ENCODE assay signal across 12 cellular contexts in genomic region chr2:206225435-206226232, GRCh38. TPM values are rescaled to one million over a fixed set of nuclear protein-coding genes. Genes with fewer than 3 reads are reported as not detected.
A peak's percentile ranks its signal among the peaks of the same experiment; 100 is the strongest.
DNase-seq lines count a peak whose midpoint lies in the region; ATAC-seq and TF ChIP-seq lines count a peak whose summit lies in the region.
"Had no signal": no experiment of that assay in that cellular context is flagged by ENCODE, and none has a peak within 500 bp of the region (broad histone marks: within the 10 kb centered on the region; RNA-seq: fewer than 3 reads in every experiment).

No MANE protein-coding gene starts in this region.

- no peaks in the 10 kb centered on the region for H3K36me3 ChIP-seq in GM06990 (ENCODE audit: control insufficient read depth, insufficient read depth, low read length)
- no peaks in the 10 kb centered on the region; the same call in none of the 2 replicates for H3K36me3 ChIP-seq in GM23338 (ENCODE audit: insufficient read depth)
- H3K36me3 ChIP-seq in esophagus squamous epithelium = no peaks in the 10 kb centered on the region
- H3K36me3 ChIP-seq: SJSA1 had no signal

- H3K9me3 ChIP-seq in esophagus squamous epithelium = peaks cover 0 to 6% (median 0%) of the 10 kb centered on the region in 3 donors
- H3K9me3 ChIP-seq: SJSA1 had no signal

- H2AFZ ChIP-seq in GM23338 = peak overlapping the region; percentile 50

- WGBS in esophagus squamous epithelium, 2 donors = 77 to 83% methylated on average over 5 of the region's 5 CpGs

- peaks cover under 1% of the 10 kb centered on the region for H3K27me3 Mint-ChIP-seq in GM23338 (ENCODE audit: insufficient read depth, low read depth, poor library complexity)

- H3K4me1 ChIP-seq in GM23338 (ENCODE audit: insufficient read depth) = peaks cover 13% of the 10 kb centered on the region; the same call in 1 of the 2 replicates
- peaks cover 0 to 25% (median 6%) of the 10 kb centered on the region in 3 donors for H3K4me1 ChIP-seq in esophagus squamous epithelium
- H3K4me1 ChIP-seq: SJSA1 had no signal

- ATAC-seq in GM18909 (IDR thresholded peaks at IDR 0.05; ENCODE audit: poor library complexity, unreplicated experiment) (peak; percentile 91), GM23338 (no peak), HG03280 (IDR thresholded peaks at IDR 0.05; ENCODE audit: unreplicated experiment) (peak; percentile 89), omental fat pad (ENCODE audit: low FRiP score) (no peak)

- H3K4me2 ChIP-seq in GM23338 = no peak overlapping the region

- H4K20me1 ChIP-seq in GM23338 (replicated peaks; ENCODE audit: insufficient read depth) = no peaks in the 10 kb centered on the region

- no peaks in the 10 kb centered on the region for H3K79me2 ChIP-seq in GM23338 (replicated peaks; ENCODE audit: insufficient read depth)

- no peaks in the 10 kb centered on the region for H3F3A ChIP-seq in GM23338 (replicated peaks; ENCODE audit: low read depth)

- no peak overlapping the region for H3K27ac ChIP-seq in GM23338 (ENCODE audit: low read depth)
- no peak overlapping the region for H3K27ac ChIP-seq in esophagus squamous epithelium
- H3K27ac ChIP-seq: epithelial cell of prostate, SJSA1 had no signal

- H3K27me3 ChIP-seq in GM06990 (replicated peaks; ENCODE audit: control insufficient read depth, insufficient read depth, low read length) (no peaks in the 10 kb centered on the region), GM23338 (ENCODE audit: insufficient read depth) (no peaks in the 10 kb centered on the region), esophagus squamous epithelium (no peaks in the 10 kb centered on the region)
- H3K27me3 ChIP-seq: SJSA1 had no signal

- H3K36me3 Mint-ChIP-seq in GM23338 (ENCODE audit: low read depth) = no peaks in the 10 kb centered on the region; the same call in 2 of the 3 replicates

- H3K4me1 Mint-ChIP-seq in GM23338 = peaks cover 15% of the 10 kb centered on the region

- H3K27ac Mint-ChIP-seq in GM23338 = no peak overlapping the region

- peaks cover 6% of the 10 kb centered on the region; the same call in 2 of the 3 replicates for H3K9me3 Mint-ChIP-seq in GM23338

- no peak overlapping the region for H3K4me3 Mint-ChIP-seq in GM23338

- DNase-seq in GM06990 (ENCODE audit: extremely low read depth, insufficient read length) (peak; percentile 23), GM23338 (ENCODE audit: low spot score) (no peak), omental fat pad (ENCODE audit: low spot score) (no peak), NOMO-1 (lab: John Stamatoyannopoulos, UW; ENCODE audit: unreplicated experiment in 2 of 2) (no peak), esophagus squamous epithelium (lab: John Stamatoyannopoulos, UW) (no peak), NCI-H2081 (lab: John Stamatoyannopoulos, UW) (no peak)
- DNase-seq: GDM1, NCI-H2171 had no signal

- intact Hi-C loops in esophagus squamous epithelium (cut with DNase I) = no loop called here

- TF ChIP-seq CTCF in GM06990 (IDR thresholded peaks at IDR 0.05; ENCODE audit: insufficient read depth, low read length, poor library complexity, severe bottlenecking) (no peak), GM23338 (conservative IDR thresholded peaks at IDR 0.05; ENCODE audit: low read depth in 2 of 2) (no peak), omental fat pad (IDR thresholded peaks at IDR 0.05) (no peak), esophagus squamous epithelium (IDR thresholded peaks at IDR 0.05) (no peak)

- no peak overlapping the region for H3K4me3 ChIP-seq in GM06990 (replicated peaks; ENCODE audit: low read depth, low read length)
- H3K4me3 ChIP-seq in GM23338 = no peak overlapping the region
- H3K4me3 ChIP-seq in esophagus squamous epithelium = no peak overlapping the region
- H3K4me3 ChIP-seq: SJSA1 had no signal

- no peak for TF ChIP-seq POLR2A in esophagus squamous epithelium (IDR thresholded peaks at IDR 0.05)

- no peaks in the 10 kb centered on the region for H3K9me2 ChIP-seq in GM23338 (ENCODE audit: insufficient read depth)

TF ChIP-seq in GM23338, 12 proteins besides CTCF, POLR2A, EP300 and RAD21:
- TF ChIP-seq POLR2AphosphoS5 (IDR thresholded peaks at IDR 0.05; ENCODE audit: low read depth) = no peak
- TF ChIP-seq REST (IDR thresholded peaks at IDR 0.05; ENCODE audit: unreplicated experiment) = no peak
- no peak for TF ChIP-seq ZNF331 (CRISPR knock-in tag; IDR thresholded peaks at IDR 0.05; ENCODE audit: low read depth)
- TF ChIP-seq NANOG (IDR thresholded peaks at IDR 0.05; ENCODE audit: borderline replicate concordance) = no peak
- TF ChIP-seq ETS1 (IDR thresholded peaks at IDR 0.05) = no peak
- TF ChIP-seq CREB1 (CRISPR knock-in tag; IDR thresholded peaks at IDR 0.05; ENCODE audit: low read depth) = no peak

RNA-seq across cellular contexts. Expression of gene ZDBF2, which starts 48.8 kb away (rescaled TPM):
- total RNA-seq in GM23338 (2014; rRNA removed; shearing (Covaris generic)) = 35.6 and 41.1 TPM in 2 replicates
- polyA plus RNA-seq in GM23338 (2016; fragmentation: Nextera tagmentation; extraction: Ambion mirVana) = 7.5 and 7.6 TPM in 2 replicates
- total RNA-seq in omental fat pad (10 to 100 TPM in 2 of 4 donors, 1 to 10 TPM in 2; 8.4 to 25.4 (median 10.7) TPM), esophagus squamous epithelium (1 to 10 TPM; 1.9 to 7.1 (median 5.3) TPM)

Comparison
In these comparisons a context has a peak if more than half of its experiments do, and no peak if none do; other contexts are left out.
1. ATAC-seq: peak in GM18909 (single experiment) and HG03280 (single experiment); none in GM23338 (single experiment) and omental fat pad (single experiment).